Comparison of ENCODE assay signal across 1 cellular context in genomic region chr17:41635121-41636097, GRCh38.
TF ChIP-seq lines count a peak whose summit lies in the region.

No MANE protein-coding gene starts in this region.

TF ChIP-seq in H1, 55 proteins besides CTCF, POLR2A, EP300 and RAD21:
- TF ChIP-seq KDM4A (IDR thresholded peaks at IDR 0.05; ENCODE audit: low read depth, low read length, severe bottlenecking) = no peak
- peak; percentile 81; the same call in 1 of the 2 replicates for TF ChIP-seq KDM1A (IDR thresholded peaks at IDR 0.05; ENCODE audit: borderline replicate concordance, low read length)
- TF ChIP-seq KDM5A (IDR thresholded peaks at IDR 0.05; ENCODE audit: low read length) = no peak
